ENCODE assay signal across 8 cellular contexts in genomic region chr2:105744091-105744908, GRCh38. TPM values are rescaled to one million over a fixed set of nuclear protein-coding genes. Genes with fewer than 3 reads are reported as not detected.
DNase-seq lines count a peak whose midpoint lies in the region; ATAC-seq and TF ChIP-seq lines count a peak whose summit lies in the region.

No MANE protein-coding gene starts in this region.

- no peak for TF ChIP-seq CTCF in Peyer's patch (IDR thresholded peaks at IDR 0.05)
- no peak for TF ChIP-seq CTCF in osteoblast (IDR thresholded peaks at IDR 0.05; ENCODE audit: extremely low read depth, low read depth, low read length)

- H3K36me3 Mint-ChIP-seq in activated naive CD4-positive, alpha-beta T cell treated with anti-CD3 and anti-CD28 coated beads, Interleukin-2, amount 10 ng/mL, durations not matched to agents 7 days and 5 days = peaks cover 47% of the 10 kb centered on the region

- H3K79me2 ChIP-seq in osteoblast (ENCODE audit: insufficient read depth, low read length) = peaks cover 38% of the 10 kb centered on the region

- H3K27ac ChIP-seq in Peyer's patch = peak overlapping the region; percentile 93 to 97 (median 94)
- no peak overlapping the region for H3K27ac ChIP-seq in osteoblast (ENCODE audit: low read depth, low read length)

- ATAC-seq in GM19351 (IDR thresholded peaks at IDR 0.05; ENCODE audit: unreplicated experiment) = peak; percentile 75
- ATAC-seq in HG03439 (IDR thresholded peaks at IDR 0.05; ENCODE audit: unreplicated experiment) = peak; percentile 69

- peaks cover 27% of the 10 kb centered on the region for H4K20me1 ChIP-seq in osteoblast (ENCODE audit: insufficient read depth, low read length)

- peak overlapping the region; percentile 75 to 96 (median 86) for H3K4me3 ChIP-seq in Peyer's patch
- H3K4me3 ChIP-seq in osteoblast (ENCODE audit: insufficient read depth, low read length) = peak overlapping the region; percentile 65

- no peak for TF ChIP-seq POLR2A in Peyer's patch (IDR thresholded peaks at IDR 0.05)

- H3K4me1 ChIP-seq in Peyer's patch (peaks cover 0 to 38% (median 14%) of the 10 kb centered on the region in 4 donors), osteoblast (ENCODE audit: insufficient read depth, low read length) (peaks cover 20% of the 10 kb centered on the region)

- peak; percentile 81 for DNase-seq in COLO668 (lab: John Stamatoyannopoulos, UW; ENCODE audit: unreplicated experiment)
- peak; percentile 61 to 79 (median 78) for DNase-seq in Peyer's patch
- peak; percentile 73 for DNase-seq in activated naive CD4-positive, alpha-beta T cell treated with anti-CD3 and anti-CD28 coated beads, Interleukin-2, amount 10 ng/mL, durations not matched to agents 7 days and 5 days
- peak; percentile 74 for DNase-seq in glomerular visceral epithelial cell (ENCODE audit: extremely low spot score)
- peak; percentile 77 for DNase-seq in osteoblast (ENCODE audit: insufficient read length, low spot score, missing footprints)
- DNase-seq in GOT3 (lab: John Stamatoyannopoulos, UW) = no peak

- H3K27me3 ChIP-seq in Peyer's patch = no peaks in the 10 kb centered on the region
- H3K27me3 ChIP-seq in osteoblast (ENCODE audit: insufficient read depth, low read length) = peaks cover 2% of the 10 kb centered on the region

- CTCF ChIA-PET in activated naive CD4-positive, alpha-beta T cell treated with anti-CD3 and anti-CD28 coated beads, Interleukin-2, amount 10 ng/mL, durations not matched to agents 7 days and 5 days (lab: Charles Lee) = interaction anchor here (1.1 kb wide), 1 partner anchor 167 kb away, joined by 3 read pairs; no protein-coding TSS in a partner anchor

- H3K36me3 ChIP-seq in Peyer's patch = no peaks in the 10 kb centered on the region
- no peaks in the 10 kb centered on the region for H3K36me3 ChIP-seq in osteoblast (ENCODE audit: insufficient read depth, low read length)

- no peaks in the 10 kb centered on the region for H3K9me3 ChIP-seq in Peyer's patch
- no peaks in the 10 kb centered on the region for H3K9me3 ChIP-seq in osteoblast (ENCODE audit: low read depth, low read length)

- H3K4me1 Mint-ChIP-seq in activated naive CD4-positive, alpha-beta T cell treated with anti-CD3 and anti-CD28 coated beads, Interleukin-2, amount 10 ng/mL, durations not matched to agents 7 days and 5 days = peaks cover 76% of the 10 kb centered on the region

- H3K4me3 Mint-ChIP-seq in activated naive CD4-positive, alpha-beta T cell treated with anti-CD3 and anti-CD28 coated beads, Interleukin-2, amount 10 ng/mL, durations not matched to agents 7 days and 5 days = peak overlapping the region; percentile 81

- H3K9me3 Mint-ChIP-seq in activated naive CD4-positive, alpha-beta T cell treated with anti-CD3 and anti-CD28 coated beads, Interleukin-2, amount 10 ng/mL, durations not matched to agents 7 days and 5 days = peaks cover 3% of the 10 kb centered on the region

- H3K27me3 Mint-ChIP-seq in activated naive CD4-positive, alpha-beta T cell treated with anti-CD3 and anti-CD28 coated beads, Interleukin-2, amount 10 ng/mL, durations not matched to agents 7 days and 5 days = no peaks in the 10 kb centered on the region

- H3K4me2 ChIP-seq in osteoblast (ENCODE audit: insufficient read depth, low read length) = peak overlapping the region; percentile 79

- peak overlapping the region; percentile 93 for H2AFZ ChIP-seq in osteoblast (ENCODE audit: low read length)

- peak overlapping the region; percentile 93 for H3K27ac Mint-ChIP-seq in activated naive CD4-positive, alpha-beta T cell treated with anti-CD3 and anti-CD28 coated beads, Interleukin-2, amount 10 ng/mL, durations not matched to agents 7 days and 5 days

RNA-seq across cellular contexts. Expression of gene NCK2, which starts 0.4 kb away (rescaled TPM):
- total RNA-seq in Peyer's patch (10 to 100 TPM; 58.6 to 94.5 (median 85.8) TPM), osteoblast (26.8 and 28.6 TPM in 2 replicates)
